In the genomic region with DNA sequence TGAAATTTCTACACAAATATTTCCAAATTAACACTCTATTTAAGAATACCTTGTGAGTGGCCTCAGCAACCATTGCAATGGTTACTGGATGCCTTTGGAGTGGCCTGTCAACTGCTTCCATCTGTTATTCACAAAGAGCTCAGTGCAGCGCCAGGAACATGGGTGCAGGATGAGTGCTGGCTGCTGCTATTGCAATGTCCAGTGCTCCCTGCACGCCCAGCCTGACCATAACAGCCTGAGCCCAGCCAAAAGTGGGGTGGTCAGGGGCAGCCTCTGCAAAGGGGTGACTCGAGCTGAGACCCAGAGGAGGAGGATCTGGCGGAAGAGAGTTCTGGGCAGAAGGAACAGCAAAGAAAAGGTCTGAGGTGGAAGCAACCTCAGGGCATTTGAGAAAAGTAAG, we compare ENCODE assay signal across 1 cellular context.
TF ChIP-seq lines count a peak whose summit lies in the region.

No MANE protein-coding gene starts in this region.

TF ChIP-seq in HepG2, 621 proteins besides CTCF, POLR2A, EP300 and RAD21:
- TF ChIP-seq, protein P1, sequence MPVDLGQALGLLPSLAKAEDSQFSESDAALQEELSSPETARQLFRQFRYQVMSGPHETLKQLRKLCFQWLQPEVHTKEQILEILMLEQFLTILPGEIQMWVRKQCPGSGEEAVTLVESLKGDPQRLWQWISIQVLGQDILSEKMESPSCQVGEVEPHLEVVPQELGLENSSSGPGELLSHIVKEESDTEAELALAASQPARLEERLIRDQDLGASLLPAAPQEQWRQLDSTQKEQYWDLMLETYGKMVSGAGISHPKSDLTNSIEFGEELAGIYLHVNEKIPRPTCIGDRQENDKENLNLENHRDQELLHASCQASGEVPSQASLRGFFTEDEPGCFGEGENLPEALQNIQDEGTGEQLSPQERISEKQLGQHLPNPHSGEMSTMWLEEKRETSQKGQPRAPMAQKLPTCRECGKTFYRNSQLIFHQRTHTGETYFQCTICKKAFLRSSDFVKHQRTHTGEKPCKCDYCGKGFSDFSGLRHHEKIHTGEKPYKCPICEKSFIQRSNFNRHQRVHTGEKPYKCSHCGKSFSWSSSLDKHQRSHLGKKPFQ (CRISPR knock-in tag; IDR thresholded peaks at IDR 0.05; ENCODE audit: insufficient replicate concordance) = no peak
